ENCODE assay signal across 11 cellular contexts in the genomic region with DNA sequence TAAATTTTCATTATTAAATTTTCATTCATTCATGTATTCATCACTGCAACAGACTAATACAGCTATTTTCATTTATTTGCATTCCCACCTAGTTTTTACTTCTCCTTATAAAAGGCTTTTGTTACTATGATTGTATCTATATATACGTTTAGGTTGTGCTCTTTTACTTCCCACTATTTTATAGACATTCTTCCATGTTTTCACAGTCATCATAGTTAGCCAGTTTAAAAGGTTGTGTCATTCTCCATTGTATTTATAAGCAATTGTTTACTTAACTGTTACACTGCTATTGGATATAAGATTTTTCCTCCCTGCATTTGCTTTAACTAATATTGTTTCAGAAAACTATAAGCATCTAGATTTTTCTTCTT. TPM values are rescaled to one million over a fixed set of nuclear protein-coding genes. Genes with fewer than 3 reads are reported as not detected.
"Had no signal": no experiment of that assay in that cellular context is flagged by ENCODE, and none has a peak within 500 bp of the region (broad histone marks: within the 10 kb centered on the region; RNA-seq: fewer than 3 reads in every experiment).

No MANE protein-coding gene starts in this region.

- DNase-seq: H9, HCEC 1CT, KBM-7 had no signal

- FAIRE-seq: H1, H54, HepG2 had no signal

- H2AFZ ChIP-seq: GM23338 had no signal

- H3K4me2 ChIP-seq: GM23338, KMS-11 had no signal

- H3K27ac ChIP-seq: HL-60, KMS-11 had no signal

- H3K4me3 ChIP-seq: GM23338 had no signal

- H3K9ac ChIP-seq: KMS-11 had no signal

RNA-seq across cellular contexts. Expression of a gene that starts 12.0 kb away (rescaled TPM):
- total RNA-seq: HepG2, HT1080 had no signal
- polyA plus RNA-seq: HepG2, IgD-negative memory B cell had no signal
